10 cellular contexts compared by ENCODE assay signal in the genomic region with DNA sequence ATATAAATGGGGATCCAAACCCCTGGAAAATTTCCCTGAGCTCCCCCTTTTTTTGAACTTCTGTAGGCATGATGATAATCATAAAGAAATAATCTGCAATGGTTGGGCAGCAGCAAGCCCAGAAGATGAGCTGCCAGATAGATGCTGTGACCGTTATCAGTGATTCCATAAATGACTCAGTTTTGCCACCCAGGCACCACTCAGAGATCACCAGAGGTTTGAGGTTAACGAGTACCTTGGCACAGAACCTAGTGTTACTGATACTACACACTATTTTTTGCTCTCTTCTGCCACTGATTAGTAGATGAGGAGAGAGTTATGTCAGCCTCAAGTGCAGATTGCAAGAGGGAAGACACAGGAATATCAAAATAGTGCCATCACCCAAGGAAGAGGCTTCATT.
A peak's percentile ranks its signal among the peaks of the same experiment; 100 is the strongest.
DNase-seq lines count a peak whose midpoint lies in the region; ATAC-seq lines count a peak whose summit lies in the region.
"Had no signal": no experiment of that assay in that cellular context is flagged by ENCODE, and none has a peak within 500 bp of the region (broad histone marks: within the 10 kb centered on the region; RNA-seq: fewer than 3 reads in every experiment).

No MANE protein-coding gene starts in this region.

- DNase-seq in activated T-cell treated with anti-CD3 and anti-CD28 coated beads, Interleukin-2, amount 50 U/mL, for 24 hours, result no peak
- DNase-seq in stimulated activated CD4-positive, alpha-beta T cell treated with anti-CD3 and anti-CD28 coated beads, Interleukin-4, amount 100 ng/mL, for 24 hours, result peak; percentile 59
- no peak for DNase-seq in H7
- DNase-seq in amygdala (lab: John Stamatoyannopoulos, UW), result no peak
- no peak for DNase-seq in NCI-H82 (lab: John Stamatoyannopoulos, UW)
- DNase-seq in DMS153 treated with DMSO at 0.1 percent for 48 hours (lab: John Stamatoyannopoulos, UW; ENCODE audit: unreplicated experiment), result no peak
- DNase-seq: left lung, NCI-H526 had no signal

- H3K27ac Mint-ChIP-seq in activated T-cell treated with anti-CD3 and anti-CD28 coated beads, Interleukin-2, amount 50 U/mL, for 24 hours, result peak overlapping the region; percentile 96

- no peaks in the 10 kb centered on the region for H3K27me3 Mint-ChIP-seq in activated T-cell treated with anti-CD3 and anti-CD28 coated beads, Interleukin-2, amount 50 U/mL, for 24 hours

- ATAC-seq in GM18511 (IDR thresholded peaks at IDR 0.05; ENCODE audit: unreplicated experiment) (peak; percentile 64), HG03432 (IDR thresholded peaks at IDR 0.05; ENCODE audit: unreplicated experiment) (peak; percentile 53)
- ATAC-seq: left lung had no signal

- no peak overlapping the region for H3K4me3 ChIP-seq in H7 (ENCODE audit: insufficient read depth, low read depth, low read length)
- H3K4me3 ChIP-seq: left lung had no signal

- H3K36me3 Mint-ChIP-seq in activated T-cell treated with anti-CD3 and anti-CD28 coated beads, Interleukin-2, amount 50 U/mL, for 24 hours (ENCODE audit: low read depth), result no peaks in the 10 kb centered on the region

- no peaks in the 10 kb centered on the region for H3K9me3 Mint-ChIP-seq in activated T-cell treated with anti-CD3 and anti-CD28 coated beads, Interleukin-2, amount 50 U/mL, for 24 hours

- peak overlapping the region; percentile 43 for H3K4me3 Mint-ChIP-seq in activated T-cell treated with anti-CD3 and anti-CD28 coated beads, Interleukin-2, amount 50 U/mL, for 24 hours

- H3K27me3 ChIP-seq in H7 (ENCODE audit: control insufficient read depth, insufficient read depth, low read length), result no peaks in the 10 kb centered on the region
- H3K27me3 ChIP-seq: left lung had no signal

- H3K36me3 ChIP-seq in H7 (replicated peaks; ENCODE audit: control insufficient read depth, insufficient read depth, low read length), result no peaks in the 10 kb centered on the region
- H3K36me3 ChIP-seq: left lung had no signal

- peaks cover 75% of the 10 kb centered on the region for H3K4me1 Mint-ChIP-seq in activated T-cell treated with anti-CD3 and anti-CD28 coated beads, Interleukin-2, amount 50 U/mL, for 24 hours (ENCODE audit: low read depth)
